In genomic region chr21:29074007-29074376, GRCh38 we compare ENCODE assay signal across 6 cellular contexts. TPM values are rescaled to one million over a fixed set of nuclear protein-coding genes. Genes with fewer than 3 reads are reported as not detected.
DNase-seq lines count a peak whose midpoint lies in the region; ATAC-seq lines count a peak whose summit lies in the region.

No MANE protein-coding gene starts in this region.

- no peak overlapping the region for H2BK12ac ChIP-seq in mesenchymal stem cell (ENCODE audit: low read length in 2 of 2)

- peaks cover 51% of the 10 kb centered on the region for H3K79me2 ChIP-seq in ACC112 (ENCODE audit: control insufficient read depth, insufficient read depth, low read length, unreplicated experiment)

- peak overlapping the region; percentile 92 for H2AFZ ChIP-seq in ACC112 (ENCODE audit: low read length, unreplicated experiment)
- H2AFZ ChIP-seq in mesenchymal stem cell (ENCODE audit: low read depth, low read length) = no peak overlapping the region

- H3K4me1 ChIP-seq in ACC112 (ENCODE audit: control insufficient read depth, insufficient read depth, low read length, unreplicated experiment) (peaks cover 24% of the 10 kb centered on the region), mesenchymal stem cell (ENCODE audit: control insufficient read depth, insufficient read depth, low read depth, low read length) (peaks cover 5% of the 10 kb centered on the region)

- no peak overlapping the region for H3K23ac ChIP-seq in mesenchymal stem cell (ENCODE audit: low read length in 2 of 2)

- peak overlapping the region in 1 of 2 experiments; percentile 73 for H3K4ac ChIP-seq in mesenchymal stem cell (ENCODE audit: low read depth in 1 of 2, low read length in 2 of 2)

- H4K91ac ChIP-seq in mesenchymal stem cell (ENCODE audit: low read length) = no peak overlapping the region

- H3K4me1 Mint-ChIP-seq in activated CD8-positive, alpha-beta T cell treated with anti-CD3 and anti-CD28 coated beads, Interleukin-2, amount 10 ng/mL, durations not matched to agents 7 days and 5 days (ENCODE audit: low read depth) = peaks cover 61% of the 10 kb centered on the region

- no peaks in the 10 kb centered on the region for H3K9me3 Mint-ChIP-seq in activated CD8-positive, alpha-beta T cell treated with anti-CD3 and anti-CD28 coated beads, Interleukin-2, amount 10 ng/mL, durations not matched to agents 7 days and 5 days (ENCODE audit: insufficient read depth)

- DNase-seq in H7 = no peak
- no peak for DNase-seq in activated CD8-positive, alpha-beta T cell treated with anti-CD3 and anti-CD28 coated beads, Interleukin-2, amount 10 ng/mL, durations not matched to agents 7 days and 5 days
- no peak for DNase-seq in mesenchymal stem cell
- DNase-seq in SHP77 (lab: John Stamatoyannopoulos, UW) = no peak
- DNase-seq in NCI-H2107 treated with DMSO at 0.1 percent for 48 hours (lab: John Stamatoyannopoulos, UW; ENCODE audit: unreplicated experiment) = no peak

- peak overlapping the region; percentile 24 for H2BK5ac ChIP-seq in mesenchymal stem cell (ENCODE audit: low read depth, low read length, poor library complexity, severe bottlenecking)

- H2BK120ac ChIP-seq in mesenchymal stem cell (ENCODE audit: low read depth, low read length) = no peak overlapping the region

- no peaks in the 10 kb centered on the region for H3K79me1 ChIP-seq in mesenchymal stem cell (replicated peaks; ENCODE audit: low read length, poor library complexity, severe bottlenecking)

- no peak overlapping the region for H2BK15ac ChIP-seq in mesenchymal stem cell (ENCODE audit: low read depth, poor library complexity, severe bottlenecking)

- peaks cover 8% of the 10 kb centered on the region for H3K36me3 ChIP-seq in ACC112 (ENCODE audit: insufficient read depth, low read length)
- H3K36me3 ChIP-seq in H7 (replicated peaks; ENCODE audit: control insufficient read depth, insufficient read depth, low read length) = peaks cover 2% of the 10 kb centered on the region
- peaks cover 3 to 13% of the 10 kb centered on the region in 2 experiments for H3K36me3 ChIP-seq in mesenchymal stem cell (ENCODE audit: control insufficient read depth in 1 of 2, insufficient read depth in 2 of 2, low read depth in 1 of 2, low read length in 2 of 2)

- 0% methylated on average over 7 of the region's 9 CpGs for WGBS in mesenchymal stem cell

- ATAC-seq in activated CD8-positive, alpha-beta T cell treated with anti-CD3 and anti-CD28 coated beads, Interleukin-2, amount 10 ng/mL, durations not matched to agents 7 days and 5 days = peak; percentile 25

- H3K36me3 Mint-ChIP-seq in activated CD8-positive, alpha-beta T cell treated with anti-CD3 and anti-CD28 coated beads, Interleukin-2, amount 10 ng/mL, durations not matched to agents 7 days and 5 days (ENCODE audit: low read depth) = peaks cover 43% of the 10 kb centered on the region

- POLR2A ChIA-PET in activated CD8-positive, alpha-beta T cell treated with anti-CD3 and anti-CD28 coated beads, Interleukin-2, amount 10 ng/mL, durations not matched to agents 7 days and 5 days (lab: Charles Lee) = interaction anchor here (0.5 to 4.0 kb wide), 18 partner anchors 9 to 292 kb away, joined by 3 to 44 read pairs (median 4); partner anchors contain the start of genes LTN1, RWDD2B and USP16

- no peaks in the 10 kb centered on the region for H3K27me3 Mint-ChIP-seq in activated CD8-positive, alpha-beta T cell treated with anti-CD3 and anti-CD28 coated beads, Interleukin-2, amount 10 ng/mL, durations not matched to agents 7 days and 5 days (ENCODE audit: low read depth)

- CTCF ChIA-PET in activated CD8-positive, alpha-beta T cell treated with anti-CD3 and anti-CD28 coated beads, Interleukin-2, amount 10 ng/mL, durations not matched to agents 7 days and 5 days (lab: Charles Lee) = interaction anchor here (0.8 to 4.2 kb wide), 6 partner anchors 49 to 303 kb away, joined by 3 to 13 read pairs (median 4); partner anchors contain the start of gene USP16

- H3K14ac ChIP-seq in mesenchymal stem cell (ENCODE audit: low read length in 2 of 2) = no peak overlapping the region

- peak overlapping the region; percentile 75 to 88 for H3K18ac ChIP-seq in mesenchymal stem cell (ENCODE audit: low read depth in 1 of 2, low read length in 2 of 2)

- peak overlapping the region; percentile 99 for H3K9ac ChIP-seq in mesenchymal stem cell (ENCODE audit: low read length)

- H3K4me2 ChIP-seq in mesenchymal stem cell (ENCODE audit: low read length, poor library complexity, severe bottlenecking) = peak overlapping the region; percentile 93

- H3K27ac ChIP-seq in ACC112 (ENCODE audit: low read depth, low read length) (peak overlapping the region; percentile 63), mesenchymal stem cell (ENCODE audit: low read length, poor library complexity, severe bottlenecking) (peak overlapping the region; percentile 96)

- no peaks in the 10 kb centered on the region for H3K9me3 ChIP-seq in mesenchymal stem cell (ENCODE audit: control insufficient read depth, low read length)

- H3K4me3 Mint-ChIP-seq in activated CD8-positive, alpha-beta T cell treated with anti-CD3 and anti-CD28 coated beads, Interleukin-2, amount 10 ng/mL, durations not matched to agents 7 days and 5 days = peak overlapping the region; percentile 98

- peak overlapping the region; percentile 41 for H2AK5ac ChIP-seq in mesenchymal stem cell (ENCODE audit: low read length, severe bottlenecking)

- H3K27me3 ChIP-seq in ACC112 (ENCODE audit: insufficient read depth, low read length) (no peaks in the 10 kb centered on the region), H7 (ENCODE audit: control insufficient read depth, insufficient read depth, low read length) (no peaks in the 10 kb centered on the region), mesenchymal stem cell (ENCODE audit: control insufficient read depth in 1 of 2, insufficient read depth in 1 of 2, low read length in 2 of 2) (no peaks in the 10 kb centered on the region)

- H3K27ac Mint-ChIP-seq in activated CD8-positive, alpha-beta T cell treated with anti-CD3 and anti-CD28 coated beads, Interleukin-2, amount 10 ng/mL, durations not matched to agents 7 days and 5 days = peak overlapping the region; percentile 99

- H4K8ac ChIP-seq in mesenchymal stem cell (ENCODE audit: low read length) = peak overlapping the region; percentile 54

- H3K4me3 ChIP-seq in ACC112 (ENCODE audit: low read depth, low read length) (peak overlapping the region; percentile 96), H7 (ENCODE audit: insufficient read depth, low read depth, low read length) (peak overlapping the region; percentile 88), mesenchymal stem cell (ENCODE audit: insufficient read depth in 1 of 2, low read depth in 1 of 2, low read length in 2 of 2) (peak overlapping the region; percentile 53 to 87)

RNA-seq across cellular contexts. Expression of gene CCT8, which starts 0.5 kb away (rescaled TPM):
- 259 and 325 TPM in 2 replicates for total RNA-seq in H7 (2014; rRNA removed; shearing (Covaris generic))
- 100 to 1,000 TPM; 243 to 246 TPM for total RNA-seq in activated CD8-positive, alpha-beta T cell treated with anti-CD3 and anti-CD28 coated beads, Interleukin-2, amount 10 ng/mL, durations not matched to agents 7 days and 5 days
- 130 TPM for polyA plus RNA-seq in mesenchymal stem cell (2013, experiment 1 of 2)
- polyA plus RNA-seq in mesenchymal stem cell (2013, experiment 2 of 2) = 133 TPM

RNA-seq across cellular contexts. Expression of gene USP16, which starts 49.5 kb away (rescaled TPM):
- 15.1 and 21.9 TPM in 2 replicates for total RNA-seq in H7 (2014; rRNA removed; shearing (Covaris generic))
- total RNA-seq in activated CD8-positive, alpha-beta T cell treated with anti-CD3 and anti-CD28 coated beads, Interleukin-2, amount 10 ng/mL, durations not matched to agents 7 days and 5 days = 10 to 100 TPM; 31.8 to 33.7 TPM
- 32.7 TPM for polyA plus RNA-seq in mesenchymal stem cell (2013, experiment 1 of 2)
- polyA plus RNA-seq in mesenchymal stem cell (2013, experiment 2 of 2) = 33.3 TPM

RNA-seq across cellular contexts. Expression of gene RWDD2B, which starts 54.8 kb away (rescaled TPM):
- total RNA-seq in H7 (2014; rRNA removed; shearing (Covaris generic)) = 5.1 and 8.2 TPM in 2 replicates
- 1 to 10 TPM; 8.3 to 8.7 TPM for total RNA-seq in activated CD8-positive, alpha-beta T cell treated with anti-CD3 and anti-CD28 coated beads, Interleukin-2, amount 10 ng/mL, durations not matched to agents 7 days and 5 days
- polyA plus RNA-seq in mesenchymal stem cell (2013, experiment 1 of 2) = 12.0 TPM
- polyA plus RNA-seq in mesenchymal stem cell (2013, experiment 2 of 2) = 12.3 TPM

RNA-seq across cellular contexts. Expression of gene MAP3K7CL, which starts 56.5 kb away (rescaled TPM):
- not detected in 2 replicates for total RNA-seq in H7 (2014; rRNA removed; shearing (Covaris generic))
- 1 to 10 TPM; 3.4 to 4.4 TPM for total RNA-seq in activated CD8-positive, alpha-beta T cell treated with anti-CD3 and anti-CD28 coated beads, Interleukin-2, amount 10 ng/mL, durations not matched to agents 7 days and 5 days
- polyA plus RNA-seq in mesenchymal stem cell (2013, experiment 1 of 2) = 16.6 TPM
- polyA plus RNA-seq in mesenchymal stem cell (2013, experiment 2 of 2) = 16.7 TPM
